Comparison of ENCODE assay signal across 3 cellular contexts in the genomic region with DNA sequence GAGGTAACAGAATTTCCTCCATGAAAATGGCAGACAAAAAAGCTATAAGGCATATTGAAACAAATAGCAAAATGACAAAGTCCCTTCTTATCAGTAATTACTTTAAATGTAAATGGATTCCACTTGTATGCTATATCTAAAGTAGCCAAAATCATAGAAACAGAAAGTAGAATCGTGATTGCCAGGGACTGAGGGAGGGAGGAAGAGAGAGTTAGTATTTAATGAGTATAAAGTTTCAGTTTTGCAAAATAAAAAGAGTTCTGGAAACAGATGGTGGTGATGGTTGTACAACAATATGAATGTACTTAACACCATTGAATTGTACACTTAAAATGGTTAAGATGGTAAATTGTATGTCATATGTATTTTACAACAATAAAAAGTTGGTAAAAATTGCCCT.
"Had no signal": no experiment of that assay in that cellular context is flagged by ENCODE, and none has a peak within 500 bp of the region (broad histone marks: within the 10 kb centered on the region; RNA-seq: fewer than 3 reads in every experiment).

No MANE protein-coding gene starts in this region.

- ATAC-seq: GM12878 had no signal

- DNase-seq: GDM1, GF-D8 had no signal

- H3K4me3 ChIP-seq: GM12878 had no signal
